In genomic region chr7:137999496-138000080, GRCh38 we compare ENCODE assay signal across 8 cellular contexts. TPM values are rescaled to one million over a fixed set of nuclear protein-coding genes. Genes with fewer than 3 reads are reported as not detected.
DNase-seq lines count a peak whose midpoint lies in the region; ATAC-seq, FAIRE-seq and TF ChIP-seq lines count a peak whose summit lies in the region.

No MANE protein-coding gene starts in this region.

- no peak for DNase-seq in activated CD8-positive, alpha-beta memory T cell treated with anti-CD3 and anti-CD28 coated beads, Interleukin-2, amount 10 ng/mL, durations not matched to agents 7 days and 5 days
- DNase-seq in activated CD8-positive, alpha-beta memory T cell treated with anti-CD3 and anti-CD28 coated beads for 24 hours, result no peak
- DNase-seq in adrenal gland, result peak in 1 of 7 donors; percentile 10
- DNase-seq in keratinocyte (ENCODE audit: low read depth, low spot score), result no peak
- no peak for DNase-seq in testis
- DNase-seq in GM10248 (ENCODE audit: extremely low spot score), result no peak
- no peak for DNase-seq in activated CD4-positive, alpha-beta T cell treated with anti-CD3 and anti-CD28 coated beads for 4 hours
- no peak for DNase-seq in activated naive CD4-positive, alpha-beta T cell treated with Interleukin-2 at 50 U/mL for 16 hours

- no peak for TF ChIP-seq CTCF in adrenal gland (IDR thresholded peaks at IDR 0.05)
- TF ChIP-seq CTCF in keratinocyte (optimal IDR thresholded peaks at IDR 0.05 in 1 of 3, IDR thresholded peaks at IDR 0.05 in 1 of 3, conservative IDR thresholded peaks at IDR 0.05 in 1 of 3; ENCODE audit: extremely low read depth in 1 of 3, insufficient read depth in 2 of 3, low read length in 3 of 3), result no peak
- TF ChIP-seq CTCF in testis (IDR thresholded peaks at IDR 0.05), result no peak
- TF ChIP-seq CTCF in GM10248 (IDR thresholded peaks at IDR 0.05; ENCODE audit: control extremely low read depth, extremely low read depth, low read depth, missing control alignments), result no peak

- peaks cover 30 to 52% of the 10 kb centered on the region in 2 donors for H3K4me1 ChIP-seq in adrenal gland (replicated peaks in 1 of 2)
- H3K4me1 ChIP-seq in keratinocyte (ENCODE audit: control insufficient read depth, extremely low read depth, insufficient read depth, low read length), result peaks cover 23% of the 10 kb centered on the region
- H3K4me1 ChIP-seq in testis, result peaks cover 21% of the 10 kb centered on the region

- peaks cover 40% of the 10 kb centered on the region for H3K4me1 Mint-ChIP-seq in activated CD8-positive, alpha-beta memory T cell treated with anti-CD3 and anti-CD28 coated beads, Interleukin-2, amount 10 ng/mL, durations not matched to agents 7 days and 5 days

- CTCF ChIA-PET in activated CD8-positive, alpha-beta memory T cell treated with anti-CD3 and anti-CD28 coated beads, Interleukin-2, amount 10 ng/mL, durations not matched to agents 7 days and 5 days (lab: Charles Lee), result interaction anchor here (1.1 to 15.7 kb wide), 3 partner anchors 9 to 96 kb away, joined by 6 to 256 read pairs (median 10); no protein-coding TSS in a partner anchor
- CTCF ChIA-PET in GM10248 (lab: Yijun Ruan, JAX), result interaction anchor here (1.0 to 22.4 kb wide), 17 partner anchors 8 to 343 kb away, joined by 3 to 494 read pairs (median 8); no protein-coding TSS in a partner anchor

- POLR2A ChIA-PET in GM10248 (lab: Yijun Ruan, JAX), result no interaction called here

- 13 to 22% (median 16%) methylated on average over 4 of the region's 4 CpGs for WGBS in adrenal gland, 4 donors
- WGBS in testis, 2 donors, result 25 to 32% methylated on average over 4 of the region's 4 CpGs

- FAIRE-seq in keratinocyte (lab: Jason Lieb, UNC), result no peak

- H3K9me3 Mint-ChIP-seq in activated CD8-positive, alpha-beta memory T cell treated with anti-CD3 and anti-CD28 coated beads, Interleukin-2, amount 10 ng/mL, durations not matched to agents 7 days and 5 days (ENCODE audit: low read depth), result no peaks in the 10 kb centered on the region

- peaks cover 3% of the 10 kb centered on the region for H4K20me1 ChIP-seq in keratinocyte (ENCODE audit: control insufficient read depth, extremely low read depth, insufficient read depth, low read length)

- peaks cover 54% of the 10 kb centered on the region for H3K79me2 ChIP-seq in keratinocyte (ENCODE audit: control insufficient read depth, insufficient read depth, low read length)

- peak overlapping the region; percentile 4 to 95 (median 91) for H3K27ac ChIP-seq in adrenal gland
- peak overlapping the region; percentile 92 for H3K27ac ChIP-seq in keratinocyte (ENCODE audit: control insufficient read depth, insufficient read depth, low read length)
- H3K27ac ChIP-seq in testis, result peak overlapping the region; percentile 27 to 94

- intact Hi-C loops in adrenal gland (cut with DNase I), result loop anchor here in 1 of 2 donors (5.0 to 10.0 kb wide), 2 partner anchors 77 to 345 kb away; no protein-coding TSS in a partner anchor
- intact Hi-C loops in testis (cut with DNase I; ENCODE audit: low total_unique reads), result loop anchor here (10.0 kb wide), 1 partner anchor 345 kb away; no protein-coding TSS in a partner anchor

- no peak overlapping the region for H3K27ac Mint-ChIP-seq in activated CD8-positive, alpha-beta memory T cell treated with anti-CD3 and anti-CD28 coated beads, Interleukin-2, amount 10 ng/mL, durations not matched to agents 7 days and 5 days

- peaks cover 19% of the 10 kb centered on the region for H3K36me3 Mint-ChIP-seq in activated CD8-positive, alpha-beta memory T cell treated with anti-CD3 and anti-CD28 coated beads, Interleukin-2, amount 10 ng/mL, durations not matched to agents 7 days and 5 days

- no peaks in the 10 kb centered on the region for H3K9me1 ChIP-seq in keratinocyte (ENCODE audit: control insufficient read depth, extremely low read depth, insufficient read depth, low read length)

- dilution Hi-C loops in keratinocyte (cut with MboI; ENCODE audit: extremely low pct_ligation_motif_present, low sequenced_read_pairs), result no loop called here

- H3K36me3 ChIP-seq in adrenal gland (replicated peaks in 1 of 2) (no peaks in the 10 kb centered on the region), keratinocyte (ENCODE audit: control insufficient read depth in 2 of 2, extremely low read depth in 1 of 2, insufficient read depth in 2 of 2, low read length in 2 of 2) (no peaks in the 10 kb centered on the region), testis (ENCODE audit: low read depth, missing control alignments) (no peaks in the 10 kb centered on the region)

- H3K9ac ChIP-seq in keratinocyte (ENCODE audit: control insufficient read depth, extremely low read depth, insufficient read depth, low read length), result peak overlapping the region; percentile 96

- H3K4me3 Mint-ChIP-seq in activated CD8-positive, alpha-beta memory T cell treated with anti-CD3 and anti-CD28 coated beads, Interleukin-2, amount 10 ng/mL, durations not matched to agents 7 days and 5 days, result peak overlapping the region; percentile 87

- H3K27me3 Mint-ChIP-seq in activated CD8-positive, alpha-beta memory T cell treated with anti-CD3 and anti-CD28 coated beads, Interleukin-2, amount 10 ng/mL, durations not matched to agents 7 days and 5 days, result no peaks in the 10 kb centered on the region

- ATAC-seq in activated CD8-positive, alpha-beta memory T cell treated with anti-CD3 and anti-CD28 coated beads, Interleukin-2, amount 10 ng/mL, durations not matched to agents 7 days and 5 days, result no peak

- H3K9me3 ChIP-seq in adrenal gland (replicated peaks in 1 of 3), result no peaks in the 10 kb centered on the region
- H3K9me3 ChIP-seq in keratinocyte (ENCODE audit: control insufficient read depth, low read depth, low read length), result no peaks in the 10 kb centered on the region
- no peaks in the 10 kb centered on the region for H3K9me3 ChIP-seq in testis

- no peak overlapping the region for H2AFZ ChIP-seq in keratinocyte (ENCODE audit: control insufficient read depth, low read length)

- H3K4me3 ChIP-seq in adrenal gland (peak overlapping the region; percentile 1 to 61 (median 22)), keratinocyte (ENCODE audit: control insufficient read depth in 2 of 3, extremely low read depth in 1 of 3, insufficient read depth in 2 of 3, low read depth in 1 of 3, low read length in 3 of 3) (peak overlapping the region; percentile 63 to 92 (median 90)), testis (peak overlapping the region; percentile 82 to 96)

- H3K27me3 ChIP-seq in adrenal gland (no peaks in the 10 kb centered on the region), keratinocyte (ENCODE audit: control insufficient read depth, extremely low read depth, insufficient read depth, low read length) (no peaks in the 10 kb centered on the region), testis (no peaks in the 10 kb centered on the region)

- H3K4me2 ChIP-seq in keratinocyte (ENCODE audit: control insufficient read depth, extremely low read depth, insufficient read depth, low read depth, low read length), result peak overlapping the region; percentile 78

- TF ChIP-seq POLR2A in adrenal gland (IDR thresholded peaks at IDR 0.05) (no peak), testis (IDR thresholded peaks at IDR 0.05) (no peak)

RNA-seq across cellular contexts. Expression of gene CREB3L2, which starts 2.3 kb away (rescaled TPM):
- total RNA-seq in activated CD8-positive, alpha-beta memory T cell treated with anti-CD3 and anti-CD28 coated beads, Interleukin-2, amount 10 ng/mL, durations not matched to agents 7 days and 5 days, result 10 to 100 TPM; 24.0 to 29.0 TPM
- total RNA-seq in adrenal gland (100 to 1,000 TPM in 4 of 8 donors, 10 to 100 TPM in 4; 44.0 to 169 (median 102) TPM), testis (10 to 100 TPM; 23.4 to 23.9 TPM)
- polyA plus RNA-seq in adrenal gland (10 to 100 TPM; 11.4 to 71.1 (median 13.1) TPM), keratinocyte (8.6 to 15.9 TPM (median 12.8 TPM) in 3 replicates), testis (ENCODE audit: insufficient read depth, low read depth, low replicate concordance) (22.0 TPM)
- 3.7 TPM for polyA plus RNA-seq in keratinocyte (2011; ENCODE audit: low read depth)
- 8.2 and 11.6 TPM in 2 replicates for polyA plus RNA-seq in keratinocyte (2011; cell fraction: cytosol; rRNA removed)
- polyA plus RNA-seq in keratinocyte (2011; cell fraction: nucleus; rRNA removed), result 28.8 and 29.1 TPM in 2 replicates
- 6.9 and 13.8 TPM in 2 replicates for polyA plus RNA-seq in keratinocyte (2012; ENCODE audit: low replicate concordance)
- 18.3 to 36.5 TPM (median 21.4 TPM) in 3 replicates for polyA minus RNA-seq in keratinocyte
- polyA minus RNA-seq in keratinocyte (2011; cell fraction: cytosol; rRNA and poly(A)+ RNA removed), result 17.1 TPM
- 40.2 and 45.5 TPM in 2 replicates for polyA minus RNA-seq in keratinocyte (2011; cell fraction: nucleus; rRNA and poly(A)+ RNA removed)

Comparison
In these comparisons a context has a peak if more than half of its experiments do, and no peak if none do; other contexts are left out.
1. H3K4me3 ChIP-seq: peak in every context shown above with its lines; median percentile 90 in keratinocyte; 89 in testis; 22 in adrenal gland.